Comparison of ENCODE assay signal across 23 cellular contexts in genomic region chr4:16119981-16120380, GRCh38. TPM values are rescaled to one million over a fixed set of nuclear protein-coding genes. Genes with fewer than 3 reads are reported as not detected.
"Had no signal": no experiment of that assay in that cellular context is flagged by ENCODE, and none has a peak within 500 bp of the region (broad histone marks: within the 10 kb centered on the region; RNA-seq: fewer than 3 reads in every experiment).

No MANE protein-coding gene starts in this region.

- H3K27me3 Mint-ChIP-seq: stimulated activated naive CD8-positive, alpha-beta T cell treated with anti-CD3 and anti-CD28 coated beads, Interleukin-15, amount 100 ng/mL, for 72 hours had no signal

- H3K4me1 ChIP-seq: parathyroid adenoma, suprapubic skin had no signal

- H3K4me3 Mint-ChIP-seq: memory B cell, natural killer cell had no signal

- H3K4me3 ChIP-seq: dorsolateral prefrontal cortex, gastrocnemius medialis, lung, smooth muscle cell, suprapubic skin, transverse colon had no signal

- H3K27ac Mint-ChIP-seq: memory B cell, natural killer cell, progenitor cell of endocrine pancreas had no signal

- H3K36me3 ChIP-seq: gastrocnemius medialis, neutrophil, suprapubic skin, transverse colon had no signal

- H3K36me3 Mint-ChIP-seq: memory B cell, natural killer cell had no signal

- ATAC-seq: esophagus mucosa, gastrocnemius medialis, sciatic nerve had no signal

- H3K27me3 ChIP-seq: dorsolateral prefrontal cortex, gastrocnemius medialis, neutrophil, suprapubic skin, transverse colon had no signal

- H3K9ac ChIP-seq: parathyroid adenoma had no signal

- DNase-seq: dorsolateral prefrontal cortex; effector CD4-positive, alpha-beta T cell; foreskin fibroblast; gastrocnemius medialis; natural killer cell; stimulated activated CD4-positive, alpha-beta T cell treated with anti-CD3 and anti-CD28 coated beads, Interleukin-12 subunit alpha, Interleukin-12 subunit beta, amount 100 ng/mL, for 4 hours; stimulated activated CD4-positive, alpha-beta T cell treated with anti-CD3 and anti-CD28 coated beads, Interleukin-1b, Interleukin-23, amount 100 ng/mL, for 48 hours; stimulated activated CD4-positive, alpha-beta T cell treated with anti-CD3 and anti-CD28 coated beads, Interleukin-4, amount 100 ng/mL, for 1 hour; stimulated activated CD8-positive, alpha-beta memory T cell treated with anti-CD3 and anti-CD28 coated beads, Interleukin-4, amount 100 ng/mL, for 48 hours; stimulated activated naive CD4-positive, alpha-beta T cell; stimulated activated naive CD8-positive, alpha-beta T cell treated with anti-CD3 and anti-CD28 coated beads, Interleukin-15, amount 100 ng/mL, for 72 hours; transverse colon had no signal

- H3K9me3 ChIP-seq: gastrocnemius medialis, neutrophil, suprapubic skin, transverse colon had no signal

- H3K27ac ChIP-seq: dorsolateral prefrontal cortex, epithelial cell of prostate, gastrocnemius medialis, neutrophil, parathyroid adenoma, suprapubic skin, transverse colon had no signal

- H3K9me3 Mint-ChIP-seq: memory B cell, natural killer cell had no signal

- FAIRE-seq: keratinocyte had no signal

RNA-seq across cellular contexts. Expression of gene PROM1, which starts 36.2 kb away (rescaled TPM):
- total RNA-seq: natural killer cell had no signal
- polyA plus RNA-seq: keratinocyte had no signal
